Comparison of ENCODE assay signal across 8 cellular contexts in the genomic region with DNA sequence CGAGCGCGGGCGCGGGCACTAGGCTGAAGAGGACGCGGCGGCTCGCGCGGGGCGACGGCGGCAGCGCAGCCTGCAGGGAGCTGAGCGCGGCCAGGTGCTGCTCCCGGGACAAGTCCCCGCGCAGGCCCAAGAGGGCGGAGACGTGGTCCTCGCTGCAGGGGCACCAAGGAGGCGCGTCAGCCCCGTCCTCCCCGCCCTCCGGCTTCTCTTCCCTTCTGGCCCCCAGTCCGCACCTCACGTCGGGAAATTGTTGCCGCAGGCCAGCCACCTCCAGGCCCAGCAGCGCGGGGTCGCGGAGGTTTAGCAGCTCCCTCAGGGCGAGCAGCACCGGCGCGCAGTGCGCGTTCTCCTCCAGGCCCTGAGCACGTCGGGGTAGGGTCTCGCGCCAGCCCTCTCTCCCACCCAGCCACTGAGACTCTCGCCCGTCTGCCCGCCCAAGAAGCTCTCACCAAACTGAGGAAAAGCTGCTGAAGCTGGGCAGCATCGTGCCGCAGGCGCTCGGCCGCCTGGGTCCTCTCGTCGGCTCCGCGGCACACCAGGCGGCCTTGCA. TPM values are rescaled to one million over a fixed set of nuclear protein-coding genes. Genes with fewer than 3 reads are reported as not detected.
DNase-seq lines count a peak whose midpoint lies in the region; ATAC-seq, FAIRE-seq and TF ChIP-seq lines count a peak whose summit lies in the region.

No MANE protein-coding gene starts in this region.

- peaks cover 33% of the 10 kb centered on the region for H3K4me1 ChIP-seq in A549
- peaks cover 42% of the 10 kb centered on the region for H3K4me1 ChIP-seq in SJSA1 (replicated peaks)
- peaks cover 5% of the 10 kb centered on the region for H3K4me1 ChIP-seq in rectal smooth muscle tissue (ENCODE audit: control insufficient read depth, insufficient read depth, low read length)

- TF ChIP-seq RAD21 in A549 (conservative IDR thresholded peaks at IDR 0.05 in 1 of 2, IDR thresholded peaks at IDR 0.05 in 1 of 2) = no peak

- TF ChIP-seq CTCF in A549 (IDR thresholded peaks at IDR 0.05) = no peak
- no peak for TF ChIP-seq CTCF in foreskin fibroblast (IDR thresholded peaks at IDR 0.05; ENCODE audit: low read depth, low read length)

- DNase-seq in A549 (ENCODE audit: low read depth in 1 of 2, low spot score in 1 of 2) (peak in 1 of 2 experiments; percentile 40), SJSA1 (ENCODE audit: low read depth in 1 of 2, low spot score in 2 of 2) (no peak), foreskin fibroblast (no peak), C1 segment of cervical spinal cord (lab: John Stamatoyannopoulos, UW) (no peak)
- no peak for DNase-seq in stimulated activated CD4-positive, alpha-beta T cell treated with anti-CD3 and anti-CD28 coated beads, Interleukin-15, amount 100 ng/mL, for 24 hours

- ATAC-seq in A549 = peak; percentile 37 to 47
- peak; percentile 10 for ATAC-seq in GM19452 (IDR thresholded peaks at IDR 0.05; ENCODE audit: unreplicated experiment)
- no peak for ATAC-seq in HG03520 (IDR thresholded peaks at IDR 0.05; ENCODE audit: unreplicated experiment)

- H3K27ac ChIP-seq in A549 (peak overlapping the region; percentile 93 to 97), SJSA1 (no peak overlapping the region), rectal smooth muscle tissue (ENCODE audit: low read depth, low read length) (peak overlapping the region; percentile 93)

- CTCF ChIA-PET in A549 (lab: Yijun Ruan, JAX) = interaction anchor here (0.5 to 10.7 kb wide), 57 partner anchors 10 to 293 kb away, joined by 3 to 162 read pairs (median 5); partner anchors contain the start of genes B3GNT9, CES3, FBXL8 and NOL3

- 41% methylated on average over 46 of the region's 59 CpGs for WGBS in A549 (ENCODE audit: missing lambda C conversion rate)

- H3K4me3 ChIP-seq in A549 (peak overlapping the region; percentile 66), SJSA1 (peak overlapping the region; percentile 96), foreskin fibroblast (ENCODE audit: low read depth in 1 of 2, low read length in 2 of 2) (peak overlapping the region; percentile 75 to 76), rectal smooth muscle tissue (ENCODE audit: low read length) (peak overlapping the region; percentile 71)

- H3K27me3 ChIP-seq in SJSA1 (replicated peaks) = no peaks in the 10 kb centered on the region
- no peaks in the 10 kb centered on the region for H3K27me3 ChIP-seq in rectal smooth muscle tissue (ENCODE audit: control insufficient read depth, insufficient read depth, low read length)

- no peak for TF ChIP-seq EP300 in A549 (IDR thresholded peaks at IDR 0.05)

- peak overlapping the region; percentile 58 for H3K9ac ChIP-seq in rectal smooth muscle tissue (ENCODE audit: low read length)

- H3K36me3 ChIP-seq in SJSA1 (peaks cover 4% of the 10 kb centered on the region; the same call in 1 of the 2 replicates), rectal smooth muscle tissue (ENCODE audit: control insufficient read depth, insufficient read depth, low read length) (no peaks in the 10 kb centered on the region)

- peak overlapping the region; percentile 89 for H3K4me2 ChIP-seq in A549

- H3K9me3 ChIP-seq in A549 (no peaks in the 10 kb centered on the region), SJSA1 (replicated peaks) (no peaks in the 10 kb centered on the region)

- POLR2A ChIA-PET in A549 (lab: Yijun Ruan, JAX) = interaction anchor here (1.5 to 1.6 kb wide), 3 partner anchors 10 to 167 kb away, joined by 3 to 4 read pairs (median 3); partner anchors contain the start of gene TMEM208

- TF ChIP-seq POLR2A in A549 (IDR thresholded peaks at IDR 0.05; ENCODE audit: low read length) = no peak

- no peak for FAIRE-seq in A549 (lab: Jason Lieb, UNC)

TF ChIP-seq in A549, 52 proteins besides CTCF, POLR2A, EP300 and RAD21 (continues in another document):
- no peak for TF ChIP-seq HMGXB4 (CRISPR knock-in tag; IDR thresholded peaks at IDR 0.05; ENCODE audit: borderline replicate concordance)
- no peak for TF ChIP-seq ATOH8 (CRISPR knock-in tag; IDR thresholded peaks at IDR 0.05; ENCODE audit: low read depth)
- TF ChIP-seq, protein P1, sequence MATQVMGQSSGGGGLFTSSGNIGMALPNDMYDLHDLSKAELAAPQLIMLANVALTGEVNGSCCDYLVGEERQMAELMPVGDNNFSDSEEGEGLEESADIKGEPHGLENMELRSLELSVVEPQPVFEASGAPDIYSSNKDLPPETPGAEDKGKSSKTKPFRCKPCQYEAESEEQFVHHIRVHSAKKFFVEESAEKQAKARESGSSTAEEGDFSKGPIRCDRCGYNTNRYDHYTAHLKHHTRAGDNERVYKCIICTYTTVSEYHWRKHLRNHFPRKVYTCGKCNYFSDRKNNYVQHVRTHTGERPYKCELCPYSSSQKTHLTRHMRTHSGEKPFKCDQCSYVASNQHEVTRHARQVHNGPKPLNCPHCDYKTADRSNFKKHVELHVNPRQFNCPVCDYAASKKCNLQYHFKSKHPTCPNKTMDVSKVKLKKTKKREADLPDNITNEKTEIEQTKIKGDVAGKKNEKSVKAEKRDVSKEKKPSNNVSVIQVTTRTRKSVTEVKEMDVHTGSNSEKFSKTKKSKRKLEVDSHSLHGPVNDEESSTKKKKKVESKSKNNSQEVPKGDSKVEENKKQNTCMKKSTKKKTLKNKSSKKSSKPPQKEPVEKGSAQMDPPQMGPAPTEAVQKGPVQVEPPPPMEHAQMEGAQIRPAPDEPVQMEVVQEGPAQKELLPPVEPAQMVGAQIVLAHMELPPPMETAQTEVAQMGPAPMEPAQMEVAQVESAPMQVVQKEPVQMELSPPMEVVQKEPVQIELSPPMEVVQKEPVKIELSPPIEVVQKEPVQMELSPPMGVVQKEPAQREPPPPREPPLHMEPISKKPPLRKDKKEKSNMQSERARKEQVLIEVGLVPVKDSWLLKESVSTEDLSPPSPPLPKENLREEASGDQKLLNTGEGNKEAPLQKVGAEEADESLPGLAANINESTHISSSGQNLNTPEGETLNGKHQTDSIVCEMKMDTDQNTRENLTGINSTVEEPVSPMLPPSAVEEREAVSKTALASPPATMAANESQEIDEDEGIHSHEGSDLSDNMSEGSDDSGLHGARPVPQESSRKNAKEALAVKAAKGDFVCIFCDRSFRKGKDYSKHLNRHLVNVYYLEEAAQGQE (IDR thresholded peaks at IDR 0.05) = no peak
- TF ChIP-seq BHLHE40 (IDR thresholded peaks at IDR 0.05; ENCODE audit: low read depth, low read length) = no peak

RNA-seq across cellular contexts. Expression of gene MATCAP1, which starts 0.8 kb away (rescaled TPM):
- 7.2 and 7.5 TPM in 2 replicates for polyA plus RNA-seq in A549 (2011; rRNA removed)
- 14.3 and 20.0 TPM in 2 replicates for polyA plus RNA-seq in A549 (2012; cell fraction: cytosol; rRNA removed)
- polyA plus RNA-seq in A549 (2012; cell fraction: nucleus; rRNA removed) = 109 and 134 TPM in 2 replicates
- polyA plus RNA-seq in A549 (2017; fragmentation: RNase III; extraction: RNeasy Plus Mini Kit Qiagen cat#74134 plus additional on column Dnase treatment) = 16.1 to 23.5 TPM (median 20.8 TPM) in 3 replicates
- 10.8 and 13.6 TPM in 2 replicates for polyA minus RNA-seq in A549 (2011; rRNA and poly(A)+ RNA removed)
- 8.1 and 11.3 TPM in 2 replicates for total RNA-seq in SJSA1 (2014; rRNA removed; shearing (Covaris generic))

RNA-seq across cellular contexts. Expression of gene EXOC3L1, which starts 5.4 kb away (rescaled TPM):
- 0.06 TPM in 1 of 2 replicates, not detected in the other for polyA plus RNA-seq in A549 (2011; rRNA removed)
- polyA plus RNA-seq in A549 (2012; cell fraction: cytosol; rRNA removed) = 0.12 and 0.15 TPM in 2 replicates
- polyA plus RNA-seq in A549 (2012; cell fraction: nucleus; rRNA removed) = 0.09 and 0.24 TPM in 2 replicates
- not detected in 3 replicates for polyA plus RNA-seq in A549 (2017; fragmentation: RNase III; extraction: RNeasy Plus Mini Kit Qiagen cat#74134 plus additional on column Dnase treatment)
- not detected in 2 replicates for polyA minus RNA-seq in A549 (2011; rRNA and poly(A)+ RNA removed)
- total RNA-seq in SJSA1 (2014; rRNA removed; shearing (Covaris generic)) = not detected in 2 replicates

RNA-seq across cellular contexts. Expression of gene E2F4, which starts 7.4 kb away (rescaled TPM):
- polyA plus RNA-seq in A549 (2011; rRNA removed) = 65.1 and 71.8 TPM in 2 replicates
- polyA plus RNA-seq in A549 (2012; cell fraction: cytosol; rRNA removed) = 128 and 154 TPM in 2 replicates
- 347 and 361 TPM in 2 replicates for polyA plus RNA-seq in A549 (2012; cell fraction: nucleus; rRNA removed)
- 66.0 to 69.6 TPM (median 66.6 TPM) in 3 replicates for polyA plus RNA-seq in A549 (2017; fragmentation: RNase III; extraction: RNeasy Plus Mini Kit Qiagen cat#74134 plus additional on column Dnase treatment)
- polyA minus RNA-seq in A549 (2011; rRNA and poly(A)+ RNA removed) = 106 and 115 TPM in 2 replicates
- 77.0 and 93.8 TPM in 2 replicates for total RNA-seq in SJSA1 (2014; rRNA removed; shearing (Covaris generic))

RNA-seq across cellular contexts. Expression of gene NOL3, which starts 14.2 kb away (rescaled TPM):
- polyA plus RNA-seq in A549 (2011; rRNA removed) (22.6 and 24.4 TPM in 2 replicates), A549 (2017; fragmentation: RNase III; extraction: RNeasy Plus Mini Kit Qiagen cat#74134 plus additional on column Dnase treatment) (38.5 to 41.3 TPM (median 39.1 TPM) in 3 replicates)
- polyA plus RNA-seq in A549 (2012; cell fraction: cytosol; rRNA removed) = 36.9 and 41.0 TPM in 2 replicates
- 53.4 and 79.4 TPM in 2 replicates for polyA plus RNA-seq in A549 (2012; cell fraction: nucleus; rRNA removed)
- 9.0 and 10.6 TPM in 2 replicates for polyA minus RNA-seq in A549 (2011; rRNA and poly(A)+ RNA removed)
- 24.1 and 29.7 TPM in 2 replicates for total RNA-seq in SJSA1 (2014; rRNA removed; shearing (Covaris generic))

RNA-seq across cellular contexts. Expression of gene ELMO3, which starts 14.4 kb away (rescaled TPM):
- 0.62 and 1.0 TPM in 2 replicates for polyA plus RNA-seq in A549 (2011; rRNA removed)
- polyA plus RNA-seq in A549 (2012; cell fraction: cytosol; rRNA removed) = 2.0 and 2.1 TPM in 2 replicates
- polyA plus RNA-seq in A549 (2012; cell fraction: nucleus; rRNA removed) = 13.0 and 15.7 TPM in 2 replicates
- polyA plus RNA-seq in A549 (2017; fragmentation: RNase III; extraction: RNeasy Plus Mini Kit Qiagen cat#74134 plus additional on column Dnase treatment) = 1.3 to 1.5 TPM (median 1.4 TPM) in 3 replicates
- polyA minus RNA-seq in A549 (2011; rRNA and poly(A)+ RNA removed) = 0.78 and 1.2 TPM in 2 replicates
- total RNA-seq in SJSA1 (2014; rRNA removed; shearing (Covaris generic)) = 0.72 and 1.1 TPM in 2 replicates
